ENCODE assay signal across 12 cellular contexts in genomic region chr1:37998089-37998808, GRCh38. TPM values are rescaled to one million over a fixed set of nuclear protein-coding genes. Genes with fewer than 3 reads are reported as not detected.
DNase-seq lines count a peak whose midpoint lies in the region; ATAC-seq and TF ChIP-seq lines count a peak whose summit lies in the region.
"Had no signal": no experiment of that assay in that cellular context is flagged by ENCODE, and none has a peak within 500 bp of the region (broad histone marks: within the 10 kb centered on the region; RNA-seq: fewer than 3 reads in every experiment).

No MANE protein-coding gene starts in this region.

- WGBS in mesendoderm (ENCODE audit: extremely low coverage, insufficient coverage, low lambda C conversion rate): no CpG with 5 or more reads among the region's 9 CpGs

- peaks cover 7% of the 10 kb centered on the region for H3K79me1 ChIP-seq in mesendoderm (ENCODE audit: low read length)

- H2BK120ac ChIP-seq in mesendoderm (ENCODE audit: low read depth, low read length): no peak overlapping the region

- no peak for ATAC-seq in CD8-positive, alpha-beta T cell
- ATAC-seq in GM18870 (IDR thresholded peaks at IDR 0.05; ENCODE audit: unreplicated experiment): no peak
- ATAC-seq in GM18505 (IDR thresholded peaks at IDR 0.05; ENCODE audit: unreplicated experiment): no peak

- peaks cover 43% of the 10 kb centered on the region for H3K4me1 Mint-ChIP-seq in CD8-positive, alpha-beta T cell (ENCODE audit: low read depth)
- peaks cover 61% of the 10 kb centered on the region for H3K4me1 Mint-ChIP-seq in endothelial cell (ENCODE audit: unreplicated experiment)

- no peak overlapping the region for H3K4ac ChIP-seq in mesendoderm (ENCODE audit: low read depth, low read length)

- peaks cover 12% of the 10 kb centered on the region for H3K36me3 Mint-ChIP-seq in CD8-positive, alpha-beta T cell
- peaks cover 39% of the 10 kb centered on the region for H3K36me3 Mint-ChIP-seq in endothelial cell (ENCODE audit: low read depth, unreplicated experiment)

- H3K4me3 ChIP-seq in CD8-positive, alpha-beta T cell (ENCODE audit: low read depth, low read length): no peak overlapping the region
- no peak overlapping the region for H3K4me3 ChIP-seq in Peyer's patch
- no peak overlapping the region for H3K4me3 ChIP-seq in rectal smooth muscle tissue (ENCODE audit: low read length)
- H3K4me3 ChIP-seq in mesendoderm (ENCODE audit: low read length): no peak overlapping the region
- H3K4me3 ChIP-seq: PC-9 had no signal

- peaks cover 28% of the 10 kb centered on the region for H3K4me1 ChIP-seq in CD8-positive, alpha-beta T cell (ENCODE audit: insufficient read depth, low read length)
- H3K4me1 ChIP-seq in Peyer's patch (peaks cover 0 to 67% (median 0%) of the 10 kb centered on the region in 4 donors), rectal smooth muscle tissue (ENCODE audit: control insufficient read depth, insufficient read depth, low read length) (peaks cover 47% of the 10 kb centered on the region), mesendoderm (ENCODE audit: control insufficient read depth, low read depth, low read length) (peaks cover 33% of the 10 kb centered on the region)

- peak overlapping the region; percentile 2 for H3K27ac Mint-ChIP-seq in CD8-positive, alpha-beta T cell
- H3K27ac Mint-ChIP-seq in endothelial cell (ENCODE audit: unreplicated experiment): peak overlapping the region; percentile 100

- peaks cover 15% of the 10 kb centered on the region for H3K79me2 ChIP-seq in mesendoderm (ENCODE audit: control insufficient read depth, insufficient read depth, low read length)

- CTCF ChIA-PET in CD8-positive, alpha-beta T cell (lab: Charles Lee): no interaction called here

- POLR2A ChIA-PET in CD8-positive, alpha-beta T cell (lab: Charles Lee): no interaction called here

- H3K4me3 Mint-ChIP-seq in CD8-positive, alpha-beta T cell: no peak overlapping the region
- H3K4me3 Mint-ChIP-seq in endothelial cell (ENCODE audit: unreplicated experiment): peak overlapping the region; percentile 89

- no peaks in the 10 kb centered on the region for H3K27me3 Mint-ChIP-seq in CD8-positive, alpha-beta T cell (ENCODE audit: low read depth)
- H3K27me3 Mint-ChIP-seq in endothelial cell (ENCODE audit: unreplicated experiment): peaks cover 23% of the 10 kb centered on the region

- H3K27ac ChIP-seq in CD8-positive, alpha-beta T cell (ENCODE audit: low read depth, low read length): no peak overlapping the region
- H3K27ac ChIP-seq in Peyer's patch: peak overlapping the region in 3 of 4 donors; percentile 78 to 85 (median 84)
- peak overlapping the region; percentile 93 for H3K27ac ChIP-seq in rectal smooth muscle tissue (ENCODE audit: low read depth, low read length)
- H3K27ac ChIP-seq in mesendoderm (ENCODE audit: low read depth, low read length): no peak overlapping the region

- H3K27me3 ChIP-seq in CD8-positive, alpha-beta T cell (ENCODE audit: insufficient read depth, low read length): no peaks in the 10 kb centered on the region
- H3K27me3 ChIP-seq in Peyer's patch (no peaks in the 10 kb centered on the region), rectal smooth muscle tissue (ENCODE audit: control insufficient read depth, insufficient read depth, low read length) (no peaks in the 10 kb centered on the region), mesendoderm (ENCODE audit: insufficient read depth, low read length, poor library complexity) (no peaks in the 10 kb centered on the region)

- no peak overlapping the region for H3K4me2 ChIP-seq in mesendoderm (ENCODE audit: low read length)

- H3K9ac ChIP-seq in rectal smooth muscle tissue (ENCODE audit: low read length) (no peak overlapping the region), mesendoderm (ENCODE audit: low read length) (no peak overlapping the region)

- DNase-seq in CD8-positive, alpha-beta T cell: no peak
- DNase-seq in Peyer's patch (no peak), endothelial cell (ENCODE audit: low spot score) (no peak), AG08395 (ENCODE audit: low spot score) (no peak), mesendoderm (no peak)
- DNase-seq: NCI-H345, PC-9 had no signal

- H2BK5ac ChIP-seq in mesendoderm (ENCODE audit: low read length): no peak overlapping the region

- no peaks in the 10 kb centered on the region for H3K36me3 ChIP-seq in CD8-positive, alpha-beta T cell (ENCODE audit: insufficient read depth, low read length)
- no peaks in the 10 kb centered on the region for H3K36me3 ChIP-seq in Peyer's patch
- peaks cover 3% of the 10 kb centered on the region for H3K36me3 ChIP-seq in rectal smooth muscle tissue (ENCODE audit: control insufficient read depth, insufficient read depth, low read length)
- peaks cover 11% of the 10 kb centered on the region for H3K36me3 ChIP-seq in mesendoderm (ENCODE audit: control insufficient read depth, insufficient read depth, low read length)

- no peak overlapping the region for H3K23ac ChIP-seq in mesendoderm (ENCODE audit: low read length)

- TF ChIP-seq CTCF in CD8-positive, alpha-beta T cell (IDR thresholded peaks at IDR 0.05): no peak
- TF ChIP-seq CTCF in Peyer's patch (IDR thresholded peaks at IDR 0.05) (no peak), endothelial cell (IDR thresholded peaks at IDR 0.05; ENCODE audit: unreplicated experiment) (no peak)

- no peaks in the 10 kb centered on the region for H3K9me3 ChIP-seq in CD8-positive, alpha-beta T cell (ENCODE audit: low read length)
- no peaks in the 10 kb centered on the region for H3K9me3 ChIP-seq in Peyer's patch

- no peak overlapping the region for H2AK5ac ChIP-seq in mesendoderm (ENCODE audit: low read length)

- intact Hi-C loops in CD8-positive, alpha-beta T cell (cut with DNase I, micrococcal nuclease): no loop called here

- H3K9me3 Mint-ChIP-seq in CD8-positive, alpha-beta T cell: no peaks in the 10 kb centered on the region
- no peaks in the 10 kb centered on the region for H3K9me3 Mint-ChIP-seq in endothelial cell (ENCODE audit: unreplicated experiment)

- H2BK15ac ChIP-seq in mesendoderm (replicated peaks; ENCODE audit: low read depth): no peak overlapping the region

- no peak overlapping the region for H4K5ac ChIP-seq in mesendoderm (ENCODE audit: low read length)

- no peak for TF ChIP-seq POLR2A in Peyer's patch (IDR thresholded peaks at IDR 0.05)
- no peak for TF ChIP-seq POLR2A in GM18505 (IDR thresholded peaks at IDR 0.05; ENCODE audit: borderline replicate concordance, extremely low read depth, insufficient read depth, insufficient read length)

- H3K56ac ChIP-seq in mesendoderm (ENCODE audit: low read length): no peak overlapping the region

- H3K18ac ChIP-seq in mesendoderm (ENCODE audit: low read length): no peak overlapping the region

- no peak overlapping the region for H4K8ac ChIP-seq in mesendoderm (ENCODE audit: low read depth, low read length)

RNA-seq across cellular contexts. Expression of gene FHL3, which starts 7.1 kb away (rescaled TPM):
- total RNA-seq in CD8-positive, alpha-beta T cell: 1 to 10 TPM; 5.6 to 5.9 TPM
- 10 to 100 TPM in 1 of 4 donors, 1 to 10 TPM in 3; 3.3 to 13.2 (median 4.9) TPM for total RNA-seq in Peyer's patch
- 142 TPM for total RNA-seq in endothelial cell (ENCODE audit: unreplicated experiment)
- polyA plus RNA-seq in mesendoderm (2013, experiment 1 of 2): 100 TPM
- 101 TPM for polyA plus RNA-seq in mesendoderm (2013, experiment 2 of 2)

RNA-seq across cellular contexts. Expression of gene SF3A3, which starts 8.4 kb away (rescaled TPM):
- 10 to 100 TPM; 41.7 to 42.6 TPM for total RNA-seq in CD8-positive, alpha-beta T cell
- total RNA-seq in Peyer's patch: 100 to 1,000 TPM in 1 of 4 donors, 10 to 100 TPM in 3; 29.9 to 144 (median 36.0) TPM
- total RNA-seq in endothelial cell (ENCODE audit: unreplicated experiment): 59.2 TPM
- polyA plus RNA-seq in mesendoderm (2013, experiment 1 of 2): 104 TPM
- 104 TPM for polyA plus RNA-seq in mesendoderm (2013, experiment 2 of 2)

RNA-seq across cellular contexts. Expression of gene UTP11, which starts 14.3 kb away (rescaled TPM):
- total RNA-seq in CD8-positive, alpha-beta T cell: 10 to 100 TPM; 12.8 to 14.0 TPM
- total RNA-seq in Peyer's patch: 10 to 100 TPM in 3 of 4 donors, 1 to 10 TPM in 1; 8.9 to 23.1 (median 18.8) TPM
- total RNA-seq in endothelial cell (ENCODE audit: unreplicated experiment): 44.7 TPM
- 93.2 TPM for polyA plus RNA-seq in mesendoderm (2013, experiment 1 of 2)
- 90.6 TPM for polyA plus RNA-seq in mesendoderm (2013, experiment 2 of 2)

RNA-seq across cellular contexts. Expression of gene POU3F1, which starts 48.3 kb away (rescaled TPM):
- total RNA-seq in CD8-positive, alpha-beta T cell: 1 to 10 TPM; 1.0 to 1.1 TPM
- total RNA-seq in Peyer's patch: not detected
- total RNA-seq in endothelial cell (ENCODE audit: unreplicated experiment): 1.2 TPM
- polyA plus RNA-seq in mesendoderm (2013, experiment 1 of 2): 1.2 TPM
- polyA plus RNA-seq in mesendoderm (2013, experiment 2 of 2): 1.3 TPM
- total RNA-seq: cerebellum, PC-9 had no signal
- polyA plus RNA-seq: fibroblast of lung had no signal

RNA-seq across cellular contexts. Expression of gene INPP5B, which starts 51.4 kb away (rescaled TPM):
- 10 to 100 TPM; 11.2 to 12.7 TPM for total RNA-seq in CD8-positive, alpha-beta T cell
- total RNA-seq in Peyer's patch: 10 to 100 TPM; 24.7 to 56.9 (median 35.3) TPM
- 18.4 TPM for total RNA-seq in endothelial cell (ENCODE audit: unreplicated experiment)
- 9.8 TPM for polyA plus RNA-seq in mesendoderm (2013, experiment 1 of 2)
- 9.4 TPM for polyA plus RNA-seq in mesendoderm (2013, experiment 2 of 2)

Comparison
In these comparisons a context has a peak if more than half of its experiments do, and no peak if none do; other contexts are left out.
1. H3K27ac ChIP-seq: peak in Peyer's patch (3 of 4) and rectal smooth muscle tissue (single experiment); none in CD8-positive, alpha-beta T cell (single experiment) and mesendoderm (single experiment).
2. RNA of gene FHL3, which starts 7.1 kb away (total RNA-seq): 142 TPM in endothelial cell (single experiment); 5.6 to 5.9 TPM in CD8-positive, alpha-beta T cell and 3.3 to 13.2 TPM in Peyer's patch; every median in the first group is over 10 times any median in the second.